In the genomic region with DNA sequence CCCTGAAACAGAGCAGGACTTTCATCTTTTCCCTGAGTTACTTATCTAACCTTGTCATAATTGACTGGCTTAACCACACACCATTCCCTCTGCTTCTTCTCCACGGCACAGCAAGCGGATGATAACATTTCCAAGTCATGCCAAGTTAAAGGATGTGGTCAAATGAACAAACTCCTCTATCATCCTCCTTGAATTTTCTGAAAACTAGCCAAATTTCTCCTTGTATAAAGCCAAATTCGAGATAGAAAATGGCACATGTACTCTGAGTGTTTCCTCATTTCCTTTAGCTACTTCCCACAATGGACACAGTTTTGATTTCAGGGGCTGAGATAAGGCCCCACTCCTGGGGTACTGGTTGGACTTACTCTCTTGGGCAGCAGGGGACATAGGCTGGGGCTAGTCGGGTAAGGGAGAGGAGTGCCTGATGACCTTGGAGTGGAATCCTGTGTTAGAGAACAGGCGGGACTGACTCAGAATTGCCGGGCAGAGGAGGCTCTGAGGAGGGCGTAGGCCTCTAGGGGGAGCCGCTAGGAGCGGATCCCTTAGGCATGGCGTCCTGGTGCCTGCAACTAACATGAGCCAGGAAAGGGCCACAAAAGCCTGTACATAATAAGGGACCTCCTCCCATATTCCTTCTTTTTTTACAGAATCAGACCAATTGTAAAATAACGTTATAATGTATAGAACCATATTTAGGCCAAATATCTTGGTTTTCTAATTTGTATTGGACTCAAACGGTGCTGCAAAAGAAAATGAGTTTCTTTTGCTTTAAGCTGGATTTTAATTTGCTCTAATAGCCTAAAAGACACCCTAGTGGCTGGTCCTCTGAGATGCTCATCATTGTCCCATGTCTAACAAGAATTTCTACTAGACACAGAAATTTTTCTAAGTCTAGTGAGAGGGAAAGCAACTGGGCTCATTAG, we compare ENCODE assay signal across 1 cellular context.
TF ChIP-seq lines count a peak whose summit lies in the region.

No MANE protein-coding gene starts in this region.

TF ChIP-seq in HepG2, 621 proteins besides CTCF, POLR2A, EP300 and RAD21 (continued from another document and continues in another):
- TF ChIP-seq, protein P1, sequence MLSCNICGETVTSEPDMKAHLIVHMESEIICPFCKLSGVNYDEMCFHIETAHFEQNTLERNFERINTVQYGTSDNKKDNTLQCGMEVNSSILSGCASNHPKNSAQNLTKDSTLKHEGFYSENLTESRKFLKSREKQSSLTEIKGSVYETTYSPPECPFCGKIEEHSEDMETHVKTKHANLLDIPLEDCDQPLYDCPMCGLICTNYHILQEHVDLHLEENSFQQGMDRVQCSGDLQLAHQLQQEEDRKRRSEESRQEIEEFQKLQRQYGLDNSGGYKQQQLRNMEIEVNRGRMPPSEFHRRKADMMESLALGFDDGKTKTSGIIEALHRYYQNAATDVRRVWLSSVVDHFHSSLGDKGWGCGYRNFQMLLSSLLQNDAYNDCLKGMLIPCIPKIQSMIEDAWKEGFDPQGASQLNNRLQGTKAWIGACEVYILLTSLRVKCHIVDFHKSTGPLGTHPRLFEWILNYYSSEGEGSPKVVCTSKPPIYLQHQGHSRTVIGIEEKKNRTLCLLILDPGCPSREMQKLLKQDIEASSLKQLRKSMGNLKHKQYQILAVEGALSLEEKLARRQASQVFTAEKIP (CRISPR knock-in tag; IDR thresholded peaks at IDR 0.05; ENCODE audit: borderline replicate concordance), result no peak
- TF ChIP-seq PRMT3 (CRISPR knock-in tag; IDR thresholded peaks at IDR 0.05; ENCODE audit: borderline replicate concordance, low read depth) (no peak), TEAD2 (CRISPR knock-in tag; IDR thresholded peaks at IDR 0.05) (no peak), KDM1A (CRISPR knock-in tag; IDR thresholded peaks at IDR 0.05) (no peak), GABPA (IDR thresholded peaks at IDR 0.05; ENCODE audit: low read depth, low read length) (no peak), GABPA (CRISPR knock-in tag; IDR thresholded peaks at IDR 0.05; ENCODE audit: low read depth) (no peak), ZNF432 (CRISPR knock-in tag; IDR thresholded peaks at IDR 0.05; ENCODE audit: borderline replicate concordance) (no peak), SMAD3 (CRISPR knock-in tag; IDR thresholded peaks at IDR 0.05) (no peak), RFX3 (CRISPR knock-in tag; IDR thresholded peaks at IDR 0.05) (no peak), SALL1 (CRISPR knock-in tag; IDR thresholded peaks at IDR 0.05) (peak; percentile 35; the same call in 1 of the 2 replicates), ZSCAN31 (CRISPR knock-in tag; IDR thresholded peaks at IDR 0.05; ENCODE audit: low read depth) (no peak), DNMT3B (CRISPR knock-in tag; conservative IDR thresholded peaks at IDR 0.05) (no peak), ZSCAN25 (CRISPR knock-in tag; IDR thresholded peaks at IDR 0.05) (no peak), ZNF263 (CRISPR knock-in tag; IDR thresholded peaks at IDR 0.05) (no peak), TEAD3 (CRISPR knock-in tag; optimal IDR thresholded peaks at IDR 0.05; ENCODE audit: borderline replicate concordance) (peak; percentile 7), ZNF850 (CRISPR knock-in tag; conservative IDR thresholded peaks at IDR 0.05) (no peak), EHMT2 (IDR thresholded peaks at IDR 0.05; ENCODE audit: borderline replicate concordance, low read depth, low read length) (no peak), RCOR2 (CRISPR knock-in tag; IDR thresholded peaks at IDR 0.05) (no peak), FOXJ3 (CRISPR knock-in tag; IDR thresholded peaks at IDR 0.05; ENCODE audit: borderline replicate concordance) (no peak), ZBTB42 (CRISPR knock-in tag; IDR thresholded peaks at IDR 0.05) (no peak), ATF7-NPFF (CRISPR knock-in tag; IDR thresholded peaks at IDR 0.05; ENCODE audit: low read depth) (no peak), ZFX (CRISPR knock-in tag; IDR thresholded peaks at IDR 0.05; ENCODE audit: low read depth) (peak; percentile 26; the same call in 1 of the 2 replicates), SMYD3 (CRISPR knock-in tag; IDR thresholded peaks at IDR 0.05) (no peak)
- TF ChIP-seq, protein P2, sequence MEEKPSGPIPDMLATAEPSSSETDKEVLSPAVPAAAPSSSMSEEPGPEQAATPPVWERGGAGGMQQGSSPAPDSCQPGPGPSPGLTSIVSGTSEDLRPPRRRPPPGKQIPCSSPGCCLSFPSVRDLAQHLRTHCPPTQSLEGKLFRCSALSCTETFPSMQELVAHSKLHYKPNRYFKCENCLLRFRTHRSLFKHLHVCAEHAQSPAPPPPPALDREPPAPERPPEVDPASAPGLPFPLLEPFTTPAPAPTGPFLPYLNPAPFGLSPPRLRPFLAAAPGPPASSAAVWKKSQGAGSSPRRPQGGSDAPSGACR (CRISPR knock-in tag; IDR thresholded peaks at IDR 0.05), result no peak
- TF ChIP-seq, protein P3, sequence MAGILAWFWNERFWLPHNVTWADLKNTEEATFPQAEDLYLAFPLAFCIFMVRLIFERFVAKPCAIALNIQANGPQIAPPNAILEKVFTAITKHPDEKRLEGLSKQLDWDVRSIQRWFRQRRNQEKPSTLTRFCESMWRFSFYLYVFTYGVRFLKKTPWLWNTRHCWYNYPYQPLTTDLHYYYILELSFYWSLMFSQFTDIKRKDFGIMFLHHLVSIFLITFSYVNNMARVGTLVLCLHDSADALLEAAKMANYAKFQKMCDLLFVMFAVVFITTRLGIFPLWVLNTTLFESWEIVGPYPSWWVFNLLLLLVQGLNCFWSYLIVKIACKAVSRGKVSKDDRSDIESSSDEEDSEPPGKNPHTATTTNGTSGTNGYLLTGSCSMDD (CRISPR knock-in tag; IDR thresholded peaks at IDR 0.05), result no peak
- TF ChIP-seq, protein P4, sequence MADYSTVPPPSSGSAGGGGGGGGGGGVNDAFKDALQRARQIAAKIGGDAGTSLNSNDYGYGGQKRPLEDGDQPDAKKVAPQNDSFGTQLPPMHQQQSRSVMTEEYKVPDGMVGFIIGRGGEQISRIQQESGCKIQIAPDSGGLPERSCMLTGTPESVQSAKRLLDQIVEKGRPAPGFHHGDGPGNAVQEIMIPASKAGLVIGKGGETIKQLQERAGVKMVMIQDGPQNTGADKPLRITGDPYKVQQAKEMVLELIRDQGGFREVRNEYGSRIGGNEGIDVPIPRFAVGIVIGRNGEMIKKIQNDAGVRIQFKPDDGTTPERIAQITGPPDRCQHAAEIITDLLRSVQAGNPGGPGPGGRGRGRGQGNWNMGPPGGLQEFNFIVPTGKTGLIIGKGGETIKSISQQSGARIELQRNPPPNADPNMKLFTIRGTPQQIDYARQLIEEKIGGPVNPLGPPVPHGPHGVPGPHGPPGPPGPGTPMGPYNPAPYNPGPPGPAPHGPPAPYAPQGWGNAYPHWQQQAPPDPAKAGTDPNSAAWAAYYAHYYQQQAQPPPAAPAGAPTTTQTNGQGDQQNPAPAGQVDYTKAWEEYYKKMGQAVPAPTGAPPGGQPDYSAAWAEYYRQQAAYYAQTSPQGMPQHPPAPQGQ (CRISPR knock-in tag; IDR thresholded peaks at IDR 0.05; ENCODE audit: borderline replicate concordance), result no peak
- TF ChIP-seq, protein P5, sequence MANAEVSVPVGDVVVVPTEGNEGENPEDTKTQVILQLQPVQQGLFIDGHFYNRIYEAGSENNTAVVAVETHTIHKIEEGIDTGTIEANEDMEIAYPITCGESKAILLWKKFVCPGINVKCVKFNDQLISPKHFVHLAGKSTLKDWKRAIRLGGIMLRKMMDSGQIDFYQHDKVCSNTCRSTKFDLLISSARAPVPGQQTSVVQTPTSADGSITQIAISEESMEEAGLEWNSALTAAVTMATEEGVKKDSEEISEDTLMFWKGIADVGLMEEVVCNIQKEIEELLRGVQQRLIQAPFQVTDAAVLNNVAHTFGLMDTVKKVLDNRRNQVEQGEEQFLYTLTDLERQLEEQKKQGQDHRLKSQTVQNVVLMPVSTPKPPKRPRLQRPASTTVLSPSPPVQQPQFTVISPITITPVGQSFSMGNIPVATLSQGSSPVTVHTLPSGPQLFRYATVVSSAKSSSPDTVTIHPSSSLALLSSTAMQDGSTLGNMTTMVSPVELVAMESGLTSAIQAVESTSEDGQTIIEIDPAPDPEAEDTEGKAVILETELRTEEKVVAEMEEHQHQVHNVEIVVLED (CRISPR knock-in tag; IDR thresholded peaks at IDR 0.05; ENCODE audit: borderline replicate concordance), result no peak
- TF ChIP-seq, protein P6, sequence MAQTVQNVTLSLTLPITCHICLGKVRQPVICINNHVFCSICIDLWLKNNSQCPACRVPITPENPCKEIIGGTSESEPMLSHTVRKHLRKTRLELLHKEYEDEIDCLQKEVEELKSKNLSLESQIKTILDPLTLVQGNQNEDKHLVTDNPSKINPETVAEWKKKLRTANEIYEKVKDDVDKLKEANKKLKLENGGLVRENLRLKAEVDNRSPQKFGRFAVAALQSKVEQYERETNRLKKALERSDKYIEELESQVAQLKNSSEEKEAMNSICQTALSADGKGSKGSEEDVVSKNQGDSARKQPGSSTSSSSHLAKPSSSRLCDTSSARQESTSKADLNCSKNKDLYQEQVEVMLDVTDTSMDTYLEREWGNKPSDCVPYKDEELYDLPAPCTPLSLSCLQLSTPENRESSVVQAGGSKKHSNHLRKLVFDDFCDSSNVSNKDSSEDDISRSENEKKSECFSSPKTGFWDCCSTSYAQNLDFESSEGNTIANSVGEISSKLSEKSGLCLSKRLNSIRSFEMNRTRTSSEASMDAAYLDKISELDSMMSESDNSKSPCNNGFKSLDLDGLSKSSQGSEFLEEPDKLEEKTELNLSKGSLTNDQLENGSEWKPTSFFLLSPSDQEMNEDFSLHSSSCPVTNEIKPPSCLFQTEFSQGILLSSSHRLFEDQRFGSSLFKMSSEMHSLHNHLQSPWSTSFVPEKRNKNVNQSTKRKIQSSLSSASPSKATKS (CRISPR knock-in tag; IDR thresholded peaks at IDR 0.05), result no peak
- TF ChIP-seq, protein P7, sequence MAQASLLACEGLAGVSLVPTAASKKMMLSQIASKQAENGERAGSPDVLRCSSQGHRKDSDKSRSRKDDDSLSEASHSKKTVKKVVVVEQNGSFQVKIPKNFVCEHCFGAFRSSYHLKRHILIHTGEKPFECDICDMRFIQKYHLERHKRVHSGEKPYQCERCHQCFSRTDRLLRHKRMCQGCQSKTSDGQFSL (CRISPR knock-in tag; IDR thresholded peaks at IDR 0.05), result no peak
- TF ChIP-seq, protein P8, sequence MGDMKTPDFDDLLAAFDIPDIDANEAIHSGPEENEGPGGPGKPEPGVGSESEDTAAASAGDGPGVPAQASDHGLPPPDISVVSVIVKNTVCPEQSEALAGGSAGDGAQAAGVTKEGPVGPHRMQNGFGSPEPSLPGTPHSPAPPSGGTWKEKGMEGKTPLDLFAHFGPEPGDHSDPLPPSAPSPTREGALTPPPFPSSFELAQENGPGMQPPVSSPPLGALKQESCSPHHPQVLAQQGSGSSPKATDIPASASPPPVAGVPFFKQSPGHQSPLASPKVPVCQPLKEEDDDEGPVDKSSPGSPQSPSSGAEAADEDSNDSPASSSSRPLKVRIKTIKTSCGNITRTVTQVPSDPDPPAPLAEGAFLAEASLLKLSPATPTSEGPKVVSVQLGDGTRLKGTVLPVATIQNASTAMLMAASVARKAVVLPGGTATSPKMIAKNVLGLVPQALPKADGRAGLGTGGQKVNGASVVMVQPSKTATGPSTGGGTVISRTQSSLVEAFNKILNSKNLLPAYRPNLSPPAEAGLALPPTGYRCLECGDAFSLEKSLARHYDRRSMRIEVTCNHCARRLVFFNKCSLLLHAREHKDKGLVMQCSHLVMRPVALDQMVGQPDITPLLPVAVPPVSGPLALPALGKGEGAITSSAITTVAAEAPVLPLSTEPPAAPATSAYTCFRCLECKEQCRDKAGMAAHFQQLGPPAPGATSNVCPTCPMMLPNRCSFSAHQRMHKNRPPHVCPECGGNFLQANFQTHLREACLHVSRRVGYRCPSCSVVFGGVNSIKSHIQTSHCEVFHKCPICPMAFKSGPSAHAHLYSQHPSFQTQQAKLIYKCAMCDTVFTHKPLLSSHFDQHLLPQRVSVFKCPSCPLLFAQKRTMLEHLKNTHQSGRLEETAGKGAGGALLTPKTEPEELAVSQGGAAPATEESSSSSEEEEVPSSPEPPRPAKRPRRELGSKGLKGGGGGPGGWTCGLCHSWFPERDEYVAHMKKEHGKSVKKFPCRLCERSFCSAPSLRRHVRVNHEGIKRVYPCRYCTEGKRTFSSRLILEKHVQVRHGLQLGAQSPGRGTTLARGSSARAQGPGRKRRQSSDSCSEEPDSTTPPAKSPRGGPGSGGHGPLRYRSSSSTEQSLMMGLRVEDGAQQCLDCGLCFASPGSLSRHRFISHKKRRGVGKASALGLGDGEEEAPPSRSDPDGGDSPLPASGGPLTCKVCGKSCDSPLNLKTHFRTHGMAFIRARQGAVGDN (CRISPR knock-in tag; IDR thresholded peaks at IDR 0.05), result 0 out of 2 replicates have a peak, but pooled peaks have one; percentile 13
- TF ChIP-seq, protein P9, sequence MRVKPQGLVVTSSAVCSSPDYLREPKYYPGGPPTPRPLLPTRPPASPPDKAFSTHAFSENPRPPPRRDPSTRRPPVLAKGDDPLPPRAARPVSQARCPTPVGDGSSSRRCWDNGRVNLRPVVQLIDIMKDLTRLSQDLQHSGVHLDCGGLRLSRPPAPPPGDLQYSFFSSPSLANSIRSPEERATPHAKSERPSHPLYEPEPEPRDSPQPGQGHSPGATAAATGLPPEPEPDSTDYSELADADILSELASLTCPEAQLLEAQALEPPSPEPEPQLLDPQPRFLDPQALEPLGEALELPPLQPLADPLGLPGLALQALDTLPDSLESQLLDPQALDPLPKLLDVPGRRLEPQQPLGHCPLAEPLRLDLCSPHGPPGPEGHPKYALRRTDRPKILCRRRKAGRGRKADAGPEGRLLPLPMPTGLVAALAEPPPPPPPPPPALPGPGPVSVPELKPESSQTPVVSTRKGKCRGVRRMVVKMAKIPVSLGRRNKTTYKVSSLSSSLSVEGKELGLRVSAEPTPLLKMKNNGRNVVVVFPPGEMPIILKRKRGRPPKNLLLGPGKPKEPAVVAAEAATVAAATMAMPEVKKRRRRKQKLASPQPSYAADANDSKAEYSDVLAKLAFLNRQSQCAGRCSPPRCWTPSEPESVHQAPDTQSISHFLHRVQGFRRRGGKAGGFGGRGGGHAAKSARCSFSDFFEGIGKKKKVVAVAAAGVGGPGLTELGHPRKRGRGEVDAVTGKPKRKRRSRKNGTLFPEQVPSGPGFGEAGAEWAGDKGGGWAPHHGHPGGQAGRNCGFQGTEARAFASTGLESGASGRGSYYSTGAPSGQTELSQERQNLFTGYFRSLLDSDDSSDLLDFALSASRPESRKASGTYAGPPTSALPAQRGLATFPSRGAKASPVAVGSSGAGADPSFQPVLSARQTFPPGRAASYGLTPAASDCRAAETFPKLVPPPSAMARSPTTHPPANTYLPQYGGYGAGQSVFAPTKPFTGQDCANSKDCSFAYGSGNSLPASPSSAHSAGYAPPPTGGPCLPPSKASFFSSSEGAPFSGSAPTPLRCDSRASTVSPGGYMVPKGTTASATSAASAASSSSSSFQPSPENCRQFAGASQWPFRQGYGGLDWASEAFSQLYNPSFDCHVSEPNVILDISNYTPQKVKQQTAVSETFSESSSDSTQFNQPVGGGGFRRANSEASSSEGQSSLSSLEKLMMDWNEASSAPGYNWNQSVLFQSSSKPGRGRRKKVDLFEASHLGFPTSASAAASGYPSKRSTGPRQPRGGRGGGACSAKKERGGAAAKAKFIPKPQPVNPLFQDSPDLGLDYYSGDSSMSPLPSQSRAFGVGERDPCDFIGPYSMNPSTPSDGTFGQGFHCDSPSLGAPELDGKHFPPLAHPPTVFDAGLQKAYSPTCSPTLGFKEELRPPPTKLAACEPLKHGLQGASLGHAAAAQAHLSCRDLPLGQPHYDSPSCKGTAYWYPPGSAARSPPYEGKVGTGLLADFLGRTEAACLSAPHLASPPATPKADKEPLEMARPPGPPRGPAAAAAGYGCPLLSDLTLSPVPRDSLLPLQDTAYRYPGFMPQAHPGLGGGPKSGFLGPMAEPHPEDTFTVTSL (CRISPR knock-in tag; IDR thresholded peaks at IDR 0.05; ENCODE audit: borderline replicate concordance), result no peak
